ENCODE assay signal across 24 cellular contexts in the genomic region with DNA sequence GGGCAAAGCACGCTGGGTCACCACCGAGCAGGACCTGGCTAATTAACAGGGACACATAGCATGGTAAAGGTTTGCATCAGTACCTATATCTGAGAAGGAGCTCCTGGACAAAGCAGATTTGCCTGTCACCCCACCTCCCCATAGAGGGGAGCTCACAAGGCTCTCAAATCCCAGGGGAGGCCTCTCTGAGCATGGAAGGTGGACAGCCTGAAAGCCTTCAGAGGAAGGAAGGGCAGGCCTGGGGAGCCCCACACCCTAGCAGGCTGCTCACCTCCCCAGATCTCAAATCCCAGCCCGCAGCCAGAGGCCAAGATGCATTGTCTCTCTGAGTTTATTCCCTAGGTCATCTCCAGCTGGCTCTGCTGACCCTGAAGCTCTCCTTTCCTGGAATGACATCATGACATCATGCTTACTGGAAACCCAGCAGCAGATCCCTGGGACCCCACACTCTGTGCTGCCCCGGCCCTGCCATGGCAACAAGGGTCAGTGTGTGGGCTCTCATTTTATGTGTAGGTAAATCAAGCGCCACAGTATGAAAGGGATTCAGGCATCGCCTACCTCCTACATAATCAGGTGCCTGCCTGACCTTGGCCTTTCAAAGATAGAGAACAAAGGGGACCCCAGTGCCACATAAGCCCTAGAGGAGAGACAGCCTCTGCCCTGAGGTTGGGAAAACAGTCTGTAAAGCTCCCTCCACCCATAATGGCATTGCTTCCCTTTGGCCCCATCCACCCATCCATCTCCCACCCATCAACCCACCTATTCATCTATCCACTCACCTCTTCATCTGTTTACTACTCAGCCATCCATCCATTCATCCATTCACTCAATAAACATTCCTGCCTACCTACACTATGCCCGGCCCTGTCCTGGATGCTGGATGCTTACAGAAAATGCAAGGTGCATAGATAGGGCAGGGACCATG. TPM values are rescaled to one million over a fixed set of nuclear protein-coding genes. Genes with fewer than 3 reads are reported as not detected.
DNase-seq lines count a peak whose midpoint lies in the region; ATAC-seq and TF ChIP-seq lines count a peak whose summit lies in the region.
"Had no signal": no experiment of that assay in that cellular context is flagged by ENCODE, and none has a peak within 500 bp of the region (broad histone marks: within the 10 kb centered on the region; RNA-seq: fewer than 3 reads in every experiment).

No MANE protein-coding gene starts in this region.

- H3K9me3 Mint-ChIP-seq in neural progenitor cell: no peaks in the 10 kb centered on the region
- H3K9me3 Mint-ChIP-seq: CD4-positive, alpha-beta T cell; IgD-negative memory B cell had no signal

- H4K20me1 ChIP-seq in neural progenitor cell (ENCODE audit: low read depth): no peaks in the 10 kb centered on the region
- H4K20me1 ChIP-seq: BLaER1 had no signal

- H3K4me1 ChIP-seq in HEK293 (ENCODE audit: control insufficient read depth, insufficient read depth, low read length) (no peaks in the 10 kb centered on the region), neural progenitor cell (no peaks in the 10 kb centered on the region), upper lobe of right lung (no peaks in the 10 kb centered on the region), A673 (ENCODE audit: insufficient read depth, low read length, poor library complexity, severe bottlenecking) (peaks cover 2% of the 10 kb centered on the region)
- H3K4me1 ChIP-seq: Caco-2, SJCRH30 had no signal

- no peak overlapping the region for H2AFZ ChIP-seq in neural progenitor cell (replicated peaks)

- no peak overlapping the region for H3K9ac ChIP-seq in neural progenitor cell
- H3K9ac ChIP-seq: BLaER1 had no signal

- no peak for ATAC-seq in upper lobe of right lung
- ATAC-seq in GM19395 (IDR thresholded peaks at IDR 0.05; ENCODE audit: unreplicated experiment): no peak
- ATAC-seq: HCT116 had no signal

- DNase-seq in ecto neural progenitor cell (ENCODE audit: low spot score): peak; percentile 34
- DNase-seq in neural progenitor cell (ENCODE audit: low spot score): no peak
- peak; percentile 48 for DNase-seq in upper lobe of right lung
- no peak for DNase-seq in DMS 273 (lab: John Stamatoyannopoulos, UW; ENCODE audit: unreplicated experiment)
- no peak for DNase-seq in A673 (ENCODE audit: low spot score)
- DNase-seq: Caco-2; CD4-positive, alpha-beta T cell; DMS153; GOT3; Karpas-422; NCI-H1417; NCI-H2081 treated with DMSO at 0.1 percent for 48 hours; NCI-H2171 treated with DMSO at 0.1 percent for 48 hours; NCI-H524 treated with DMSO at 0.1 percent for 48 hours; SJCRH30 had no signal

- no peaks in the 10 kb centered on the region for H3K36me3 ChIP-seq in HEK293 (ENCODE audit: control insufficient read depth in 2 of 2, insufficient read depth in 1 of 2, low read length in 2 of 2)
- H3K36me3 ChIP-seq in neural progenitor cell: no peaks in the 10 kb centered on the region
- H3K36me3 ChIP-seq in upper lobe of right lung: no peaks in the 10 kb centered on the region
- H3K36me3 ChIP-seq in A673 (ENCODE audit: insufficient read depth, low read length, poor library complexity, severe bottlenecking): no peaks in the 10 kb centered on the region
- H3K36me3 ChIP-seq: BLaER1, Peyer's patch, SJCRH30 had no signal

- POLR2A ChIA-PET in HEK293 (lab: Yijun Ruan, JAX) (no interaction called here), A673 (lab: Charles Lee; ENCODE audit: low non-redundant PET) (no interaction called here)

- peaks cover 8% of the 10 kb centered on the region for H3K27me3 ChIP-seq in neural progenitor cell
- no peaks in the 10 kb centered on the region for H3K27me3 ChIP-seq in upper lobe of right lung
- H3K27me3 ChIP-seq in A673 (replicated peaks; ENCODE audit: insufficient read depth, low read depth, low read length, poor library complexity): no peaks in the 10 kb centered on the region
- H3K27me3 ChIP-seq: BLaER1, Peyer's patch, SJCRH30 had no signal

- no peak overlapping the region for H3K4me3 Mint-ChIP-seq in neural progenitor cell
- H3K4me3 Mint-ChIP-seq: CD4-positive, alpha-beta T cell; IgD-negative memory B cell had no signal

- BruUV-seq in A673 (replicated peaks; lab: Mats Ljungman, UMichigan): no TSS peak

- H3K4me3 ChIP-seq in HEK293 (ENCODE audit: low read depth, low read length) (no peak overlapping the region), neural progenitor cell (no peak overlapping the region), upper lobe of right lung (no peak overlapping the region), A673 (ENCODE audit: low read depth, low read length, poor library complexity, severe bottlenecking) (no peak overlapping the region)
- H3K4me3 ChIP-seq: BLaER1, Peyer's patch, SJCRH30 had no signal

- no peak for TF ChIP-seq CTCF in HEK293 (tag by site-specific recombination; IDR thresholded peaks at IDR 0.05)
- TF ChIP-seq CTCF in neural progenitor cell (IDR thresholded peaks at IDR 0.05): no peak
- TF ChIP-seq CTCF in upper lobe of right lung (IDR thresholded peaks at IDR 0.05): no peak
- TF ChIP-seq CTCF in A673 (conservative IDR thresholded peaks at IDR 0.05; ENCODE audit: low read depth, low read length): no peak

- intact Hi-C loops in upper lobe of right lung (cut with DNase I): no loop called here
- intact Hi-C loops in A673 (cut with micrococcal nuclease; ENCODE audit: unreplicated experiment): no loop called here

- CTCF ChIA-PET in HEK293 (lab: Yijun Ruan, JAX): interaction anchor here (1.2 kb wide), 1 partner anchor 14 kb away, joined by 3 read pairs; no protein-coding TSS in a partner anchor
- CTCF ChIA-PET in A673 (lab: Charles Lee): no interaction called here

- no peak overlapping the region for H3K4me2 ChIP-seq in neural progenitor cell
- H3K4me2 ChIP-seq: BLaER1 had no signal

- H3K79me2 ChIP-seq in neural progenitor cell (ENCODE audit: low read depth): no peaks in the 10 kb centered on the region

- H3K27me3 Mint-ChIP-seq in neural progenitor cell (ENCODE audit: insufficient read depth, low read depth): peaks cover 4% of the 10 kb centered on the region

- H3K4me1 Mint-ChIP-seq in neural progenitor cell: peaks cover 10% of the 10 kb centered on the region

- H3K9me3 ChIP-seq in HEK293 (ENCODE audit: control insufficient read depth, insufficient read depth, low read depth, low read length) (no peaks in the 10 kb centered on the region), neural progenitor cell (ENCODE audit: low read depth) (no peaks in the 10 kb centered on the region), upper lobe of right lung (no peaks in the 10 kb centered on the region), A673 (ENCODE audit: low read depth, low read length, poor library complexity, severe bottlenecking) (no peaks in the 10 kb centered on the region)
- H3K9me3 ChIP-seq: Caco-2, SJCRH30 had no signal

- H3K27ac ChIP-seq in HEK293 (ENCODE audit: extremely low read depth, low read depth, low read length): no peak overlapping the region
- H3K27ac ChIP-seq in neural progenitor cell: no peak overlapping the region
- H3K27ac ChIP-seq in upper lobe of right lung: no peak overlapping the region
- H3K27ac ChIP-seq in A673 (ENCODE audit: low read depth, low read length, poor library complexity, severe bottlenecking): no peak overlapping the region
- H3K27ac ChIP-seq: BLaER1, Peyer's patch, SJCRH30 had no signal

- H3K27ac Mint-ChIP-seq in neural progenitor cell: peak overlapping the region; percentile 74
- H3K27ac Mint-ChIP-seq: CD4-positive, alpha-beta T cell; IgD-negative memory B cell had no signal

- no peaks in the 10 kb centered on the region for H3K36me3 Mint-ChIP-seq in neural progenitor cell
- H3K36me3 Mint-ChIP-seq: IgD-negative memory B cell had no signal

- H3F3A ChIP-seq in neural progenitor cell (ENCODE audit: low read depth): no peaks in the 10 kb centered on the region

TF ChIP-seq in HEK293, 187 proteins besides CTCF, POLR2A, EP300 and RAD21:
- peak; percentile 75 for TF ChIP-seq EGR2 (tag by site-specific recombination; IDR thresholded peaks at IDR 0.05; ENCODE audit: low read depth)
- TF ChIP-seq KLF10 (tag by site-specific recombination; IDR thresholded peaks at IDR 0.05): no peak

RNA-seq across cellular contexts. Expression of gene TEX51, which starts 15.7 kb away (rescaled TPM):
- not detected in 2 replicates for total RNA-seq in neural progenitor cell (ENCODE audit: low replicate concordance)
- total RNA-seq in upper lobe of right lung: not detected
- total RNA-seq in A673 (2021): not detected in 2 replicates
- total RNA-seq: Caco-2; CD4-positive, alpha-beta T cell; Daoy; M059J; OCI-LY7; Peyer's patch; SJCRH30 had no signal

Comparison
In these comparisons a context has a peak if more than half of its experiments do, and no peak if none do; other contexts are left out.
1. DNase-seq: peak in ecto neural progenitor cell (single experiment) and upper lobe of right lung (single experiment); none in neural progenitor cell (single experiment), DMS 273 (single experiment) and A673 (single experiment).